8 cellular contexts compared by ENCODE assay signal in the genomic region with DNA sequence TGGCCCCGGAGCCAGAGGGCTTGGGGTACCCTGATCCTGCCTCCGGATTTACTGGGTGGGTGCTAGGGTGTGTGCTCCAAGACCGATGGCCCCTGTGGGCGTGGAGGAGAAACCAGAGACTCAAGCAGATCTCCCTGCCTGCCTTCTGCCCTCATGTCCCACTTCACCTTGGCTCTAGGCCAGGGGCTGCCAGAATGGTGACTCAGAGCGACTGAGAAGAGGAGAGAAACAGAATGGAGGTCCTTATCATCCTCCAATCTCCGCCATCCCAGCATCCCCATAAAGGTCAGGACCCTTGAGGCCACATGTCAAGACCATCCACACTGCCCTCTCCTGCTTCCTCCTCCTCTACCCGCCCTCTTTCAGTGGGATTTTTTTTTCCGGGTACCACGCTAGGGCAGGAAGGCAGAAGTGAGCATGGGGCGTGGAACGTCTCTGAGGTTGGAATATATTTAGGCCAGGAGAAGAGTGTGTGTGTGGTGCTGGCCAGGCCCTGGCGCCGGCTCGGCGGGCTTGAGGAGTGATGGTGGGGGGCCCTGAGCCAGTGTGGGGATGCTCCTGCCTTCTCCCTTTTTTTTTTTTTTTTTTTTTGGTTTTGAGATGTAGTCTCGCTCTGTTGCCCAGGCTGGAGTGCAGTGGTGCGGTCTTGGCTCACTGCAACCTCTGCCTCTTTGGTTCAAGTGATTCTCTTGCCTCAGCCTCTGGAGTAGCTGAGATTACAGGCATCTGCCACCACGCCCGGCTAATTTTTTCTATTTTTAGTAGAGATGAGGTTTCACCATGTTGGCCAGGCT.
DNase-seq lines count a peak whose midpoint lies in the region; ATAC-seq lines count a peak whose summit lies in the region.

No MANE protein-coding gene starts in this region.

- ATAC-seq in GM18517 (IDR thresholded peaks at IDR 0.05; ENCODE audit: unreplicated experiment) (no peak), HG02588 (IDR thresholded peaks at IDR 0.05; ENCODE audit: unreplicated experiment) (no peak)

- H3K36me3 Mint-ChIP-seq in dendritic cell treated with granulocyte-macrophage colony-stimulating factor and Interleukin-4, amounts not matched to agents 40 ng/mL and 50 ng/mL, for 4 days (ENCODE audit: low read depth), result no peaks in the 10 kb centered on the region

- H3K27me3 Mint-ChIP-seq in dendritic cell treated with granulocyte-macrophage colony-stimulating factor and Interleukin-4, amounts not matched to agents 40 ng/mL and 50 ng/mL, for 4 days, result no peaks in the 10 kb centered on the region

- DNase-seq in DMS53 (lab: John Stamatoyannopoulos, UW) (peak; percentile 88), NCI-H2029 (lab: John Stamatoyannopoulos, UW) (peak; percentile 85), midbrain (lab: John Stamatoyannopoulos, UW) (peak; percentile 32)
- DNase-seq in activated CD4-positive, alpha-beta T cell treated with anti-CD3 and anti-CD28 coated beads, Interleukin-2, amount 50 U/mL, for 4 hours, result peak; percentile 81 to 84
- peak in 5 of 6 experiments; percentile 47 to 66 (median 62) for DNase-seq in stimulated activated naive CD4-positive, alpha-beta T cell (lab: John Stamatoyannopoulos, UW)

- H3K4me3 Mint-ChIP-seq in dendritic cell treated with granulocyte-macrophage colony-stimulating factor and Interleukin-4, amounts not matched to agents 40 ng/mL and 50 ng/mL, for 4 days, result peak overlapping the region; percentile 4

- peaks cover 55% of the 10 kb centered on the region for H3K4me1 Mint-ChIP-seq in dendritic cell treated with granulocyte-macrophage colony-stimulating factor and Interleukin-4, amounts not matched to agents 40 ng/mL and 50 ng/mL, for 4 days (ENCODE audit: low read depth)

- H3K9me3 Mint-ChIP-seq in dendritic cell treated with granulocyte-macrophage colony-stimulating factor and Interleukin-4, amounts not matched to agents 40 ng/mL and 50 ng/mL, for 4 days, result no peaks in the 10 kb centered on the region

- intact Hi-C loops in dendritic cell treated with granulocyte-macrophage colony-stimulating factor and Interleukin-4, amounts not matched to agents 40 ng/mL and 50 ng/mL, for 4 days (cut with micrococcal nuclease), result loop anchor here (1.0 kb wide), 1 partner anchor 9 kb away; no protein-coding TSS in a partner anchor

- H3K27ac Mint-ChIP-seq in dendritic cell treated with granulocyte-macrophage colony-stimulating factor and Interleukin-4, amounts not matched to agents 40 ng/mL and 50 ng/mL, for 4 days, result peak overlapping the region; percentile 80

Comparison
In these comparisons a context has a peak if more than half of its experiments do, and no peak if none do; other contexts are left out.
1. DNase-seq: peak in every context shown above with its lines; median percentile 88 in DMS53; 85 in NCI-H2029; 82 in activated CD4-positive, alpha-beta T cell treated with anti-CD3 and anti-CD28 coated beads, Interleukin-2, amount 50 U/mL, for 4 hours; 62 in stimulated activated naive CD4-positive, alpha-beta T cell; 32 in midbrain.